In genomic region chr6:150492507-150492906, GRCh38 we compare ENCODE assay signal across 14 cellular contexts.
DNase-seq lines count a peak whose midpoint lies in the region; TF ChIP-seq lines count a peak whose summit lies in the region.
"Had no signal": no experiment of that assay in that cellular context is flagged by ENCODE, and none has a peak within 500 bp of the region (broad histone marks: within the 10 kb centered on the region; RNA-seq: fewer than 3 reads in every experiment).

No MANE protein-coding gene starts in this region.

- TF ChIP-seq CTCF in astrocyte of the spinal cord (IDR thresholded peaks at IDR 0.05; ENCODE audit: low read depth, low read length): no peak
- no peak for TF ChIP-seq CTCF in kidney epithelial cell (IDR thresholded peaks at IDR 0.05; ENCODE audit: insufficient read depth, low read length, poor library complexity, severe bottlenecking)

- no peaks in the 10 kb centered on the region for H3K27me3 ChIP-seq in MG63
- no peaks in the 10 kb centered on the region for H3K27me3 ChIP-seq in kidney epithelial cell (ENCODE audit: control insufficient read depth, insufficient read depth, low read length)
- H3K27me3 ChIP-seq: vagina had no signal

- in situ Hi-C loops in Caki2 (cut with HindIII; ENCODE audit: low pct_unique_long_range_greater_than_20kb, low sequenced_read_pairs) (no loop called here), astrocyte of the spinal cord (cut with HindIII; ENCODE audit: low sequenced_read_pairs) (no loop called here)

- H3K4me3 ChIP-seq in MG63: no peak overlapping the region
- H3K4me3 ChIP-seq in astrocyte of the spinal cord (ENCODE audit: low read depth, low read length): no peak overlapping the region
- H3K4me3 ChIP-seq in kidney epithelial cell (ENCODE audit: low read depth, low read length): no peak overlapping the region
- H3K4me3 ChIP-seq: vagina had no signal

- DNase-seq in Caki2 (ENCODE audit: low read depth): peak; percentile 97
- DNase-seq in MG63: peak; percentile 79
- DNase-seq in astrocyte of the spinal cord (ENCODE audit: low read depth, low spot score): peak; percentile 23
- peak; percentile 79 for DNase-seq in kidney epithelial cell (ENCODE audit: low read depth)
- no peak for DNase-seq in SIG-M5 treated with dmso at 0.1 percent for 504 hours (lab: John Stamatoyannopoulos, UW; ENCODE audit: unreplicated experiment)
- DNase-seq in stimulated activated CD4-positive, alpha-beta T cell treated with anti-CD3 and anti-CD28 coated beads, Interleukin-2, amount 100 ng/mL, for 24 hours: no peak
- no peak for DNase-seq in amniotic stem cell (lab: John Stamatoyannopoulos, UW)
- no peak for DNase-seq in midbrain (lab: John Stamatoyannopoulos, UW)
- DNase-seq: activated gamma-delta T cell, DND-41, mesendoderm, NCI-H2081 treated with DMSO at 0.1 percent for 48 hours, T-helper 1 cell had no signal

- H3K36me3 ChIP-seq in MG63: no peaks in the 10 kb centered on the region
- H3K36me3 ChIP-seq in kidney epithelial cell (ENCODE audit: control insufficient read depth, insufficient read depth, low read length): no peaks in the 10 kb centered on the region
- H3K36me3 ChIP-seq: vagina had no signal

- no peaks in the 10 kb centered on the region for H3K9me3 ChIP-seq in MG63
- H3K9me3 ChIP-seq: vagina had no signal

Comparison
In these comparisons a context has a peak if more than half of its experiments do, and no peak if none do; other contexts are left out.
1. DNase-seq: peak in Caki2 (single experiment), MG63 (single experiment), astrocyte of the spinal cord (single experiment) and kidney epithelial cell (single experiment); none in SIG-M5 treated with dmso at 0.1 percent for 504 hours (single experiment), stimulated activated CD4-positive, alpha-beta T cell treated with anti-CD3 and anti-CD28 coated beads, Interleukin-2, amount 100 ng/mL, for 24 hours (0 of 2), amniotic stem cell (single experiment) and midbrain (single experiment).